ENCODE assay signal across 19 cellular contexts in the genomic region with DNA sequence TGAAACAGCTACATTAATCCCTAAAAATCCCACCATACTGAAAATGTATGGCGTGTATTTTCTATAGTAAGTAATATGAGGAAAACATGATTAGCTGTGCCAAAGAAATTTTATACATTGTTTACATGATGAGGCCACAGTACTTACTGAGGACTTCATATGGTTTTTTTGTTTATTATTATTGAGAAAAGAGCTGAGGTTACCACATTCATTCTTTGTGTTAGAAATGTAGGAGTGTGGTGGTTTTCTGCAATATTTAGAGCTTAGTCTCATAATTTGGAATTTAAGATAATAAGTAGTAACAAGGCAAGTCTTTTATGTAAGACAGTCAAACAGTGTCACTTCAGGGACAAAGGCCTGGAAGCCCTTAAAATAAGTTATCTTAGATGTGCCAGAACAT. TPM values are rescaled to one million over a fixed set of nuclear protein-coding genes. Genes with fewer than 3 reads are reported as not detected.
DNase-seq lines count a peak whose midpoint lies in the region; ATAC-seq, FAIRE-seq and TF ChIP-seq lines count a peak whose summit lies in the region.
"Had no signal": no experiment of that assay in that cellular context is flagged by ENCODE, and none has a peak within 500 bp of the region (broad histone marks: within the 10 kb centered on the region; RNA-seq: fewer than 3 reads in every experiment).

No MANE protein-coding gene starts in this region.

- H3K4me1 ChIP-seq in BE2C, result no peaks in the 10 kb centered on the region

- no peak for TF ChIP-seq CTCF in choroid plexus epithelial cell (conservative IDR thresholded peaks at IDR 0.05; ENCODE audit: low read depth, low read length)
- TF ChIP-seq CTCF in BE2C (IDR thresholded peaks at IDR 0.05; ENCODE audit: low read depth, low read length), result no peak

- H3K27me3 Mint-ChIP-seq in activated naive CD4-positive, alpha-beta T cell treated with anti-CD3 and anti-CD28 coated beads, Interleukin-2, amount 10 ng/mL, durations not matched to agents 7 days and 5 days, result no peaks in the 10 kb centered on the region
- H3K27me3 Mint-ChIP-seq: CD4-positive, alpha-beta T cell; IgD-negative memory B cell had no signal

- no peak overlapping the region for H3K27ac Mint-ChIP-seq in activated naive CD4-positive, alpha-beta T cell treated with anti-CD3 and anti-CD28 coated beads, Interleukin-2, amount 10 ng/mL, durations not matched to agents 7 days and 5 days
- H3K27ac Mint-ChIP-seq: CD4-positive, alpha-beta T cell; IgD-negative memory B cell had no signal

- H3K4me3 ChIP-seq in SK-N-MC (no peak overlapping the region), choroid plexus epithelial cell (ENCODE audit: low read depth, low read length) (no peak overlapping the region), BE2C (ENCODE audit: low read depth, low read length) (no peak overlapping the region)
- H3K4me3 ChIP-seq: GM12878, GM23248 had no signal

- no peak overlapping the region for H3K9ac ChIP-seq in SK-N-MC (ENCODE audit: insufficient read length)
- H3K9ac ChIP-seq: GM23248, KMS-11 had no signal

- H3K9me3 ChIP-seq in SK-N-MC (ENCODE audit: low read depth, low read length) (no peaks in the 10 kb centered on the region), BE2C (no peaks in the 10 kb centered on the region)

- no peaks in the 10 kb centered on the region for H3K27me3 ChIP-seq in BE2C

- no peaks in the 10 kb centered on the region for H3K4me1 Mint-ChIP-seq in activated naive CD4-positive, alpha-beta T cell treated with anti-CD3 and anti-CD28 coated beads, Interleukin-2, amount 10 ng/mL, durations not matched to agents 7 days and 5 days
- H3K4me1 Mint-ChIP-seq: IgD-negative memory B cell had no signal

- peaks cover 17% of the 10 kb centered on the region for H3K36me3 Mint-ChIP-seq in activated naive CD4-positive, alpha-beta T cell treated with anti-CD3 and anti-CD28 coated beads, Interleukin-2, amount 10 ng/mL, durations not matched to agents 7 days and 5 days

- CTCF ChIA-PET in activated naive CD4-positive, alpha-beta T cell treated with anti-CD3 and anti-CD28 coated beads, Interleukin-2, amount 10 ng/mL, durations not matched to agents 7 days and 5 days (lab: Charles Lee), result no interaction called here

- H3K9me3 Mint-ChIP-seq in activated naive CD4-positive, alpha-beta T cell treated with anti-CD3 and anti-CD28 coated beads, Interleukin-2, amount 10 ng/mL, durations not matched to agents 7 days and 5 days, result peaks cover 9% of the 10 kb centered on the region

- FAIRE-seq in GM19239 (lab: Jason Lieb, UNC), result peak; percentile 18
- FAIRE-seq: GM12878, GM18507 had no signal

- DNase-seq in GM19239 (ENCODE audit: insufficient read length, low spot score) (no peak), SK-N-MC (ENCODE audit: low read depth, low spot score) (no peak), choroid plexus epithelial cell (ENCODE audit: low read depth) (peak; percentile 29), iris pigment epithelial cell (ENCODE audit: low read depth) (peak; percentile 48), BE2C (no peak)
- DNase-seq in activated naive CD4-positive, alpha-beta T cell treated with anti-CD3 and anti-CD28 coated beads, Interleukin-2, amount 10 ng/mL, durations not matched to agents 7 days and 5 days, result no peak
- DNase-seq: ACHN; C1 segment of cervical spinal cord; Calu3; CD4-positive, alpha-beta T cell; DMS 273 treated with DMSO at 0.1 percent for 48 hours; GM23248; H7 had no signal

- no peak overlapping the region for H3K4me3 Mint-ChIP-seq in activated naive CD4-positive, alpha-beta T cell treated with anti-CD3 and anti-CD28 coated beads, Interleukin-2, amount 10 ng/mL, durations not matched to agents 7 days and 5 days
- H3K4me3 Mint-ChIP-seq: CD4-positive, alpha-beta T cell; IgD-negative memory B cell had no signal

- ATAC-seq in GM18868 (IDR thresholded peaks at IDR 0.05; ENCODE audit: unreplicated experiment) (no peak), HG03521 (IDR thresholded peaks at IDR 0.05; ENCODE audit: unreplicated experiment) (no peak)
- ATAC-seq: GM12878 had no signal

- H3K36me3 ChIP-seq in SK-N-MC (ENCODE audit: insufficient read depth, low read length) (peaks cover 12% of the 10 kb centered on the region), BE2C (no peaks in the 10 kb centered on the region)

- peak overlapping the region; percentile 44 for H3K27ac ChIP-seq in SK-N-MC
- H3K27ac ChIP-seq: GM23248, KMS-11 had no signal

RNA-seq across cellular contexts. Expression of a gene that starts 45.0 kb away (rescaled TPM):
- 5.9 TPM for polyA plus RNA-seq in BE2C (2012; ENCODE audit: insufficient read depth, insufficient read length, low read depth)

RNA-seq across cellular contexts. Expression of a gene that starts 45.2 kb away (rescaled TPM):
- 8.0 TPM for polyA plus RNA-seq in BE2C (2012; ENCODE audit: insufficient read depth, insufficient read length, low read depth)

Comparison
In these comparisons a context has a peak if more than half of its experiments do, and no peak if none do; other contexts are left out.
1. DNase-seq: peak in choroid plexus epithelial cell (single experiment) and iris pigment epithelial cell (single experiment); none in GM19239 (single experiment), SK-N-MC (single experiment), BE2C (single experiment) and activated naive CD4-positive, alpha-beta T cell treated with anti-CD3 and anti-CD28 coated beads, Interleukin-2, amount 10 ng/mL, durations not matched to agents 7 days and 5 days (single experiment).